Comparison of ENCODE assay signal across 18 cellular contexts in genomic region chr10:48556713-48557112, GRCh38. TPM values are rescaled to one million over a fixed set of nuclear protein-coding genes. Genes with fewer than 3 reads are reported as not detected.
A peak's percentile ranks its signal among the peaks of the same experiment; 100 is the strongest.
DNase-seq lines count a peak whose midpoint lies in the region; ATAC-seq and TF ChIP-seq lines count a peak whose summit lies in the region.
"Had no signal": no experiment of that assay in that cellular context is flagged by ENCODE, and none has a peak within 500 bp of the region (broad histone marks: within the 10 kb centered on the region; RNA-seq: fewer than 3 reads in every experiment).

No MANE protein-coding gene starts in this region.

- no TSS peak for BruUV-seq in MCF 10A (replicated peaks; lab: Mats Ljungman, UMichigan)

- no peak overlapping the region for H3K27ac ChIP-seq in heart left ventricle
- H3K27ac ChIP-seq: BLaER1 had no signal

- H3K27me3 ChIP-seq in heart left ventricle = no peaks in the 10 kb centered on the region
- H3K27me3 ChIP-seq: BLaER1 had no signal

- no peaks in the 10 kb centered on the region for H3K4me1 Mint-ChIP-seq in activated T-helper 2 cell treated with anti-CD3 and anti-CD28 coated beads, Interferon-gamma antibody, Interleukin-2, Interleukin-4, amounts not matched to agents 10 μg/mL and 5 μg/mL and 100 μg/mL, durations not matched to agents 14 hours and 24 hours and 36 hours (ENCODE audit: low read depth)
- H3K4me1 Mint-ChIP-seq in osteocyte (ENCODE audit: unreplicated experiment) = no peaks in the 10 kb centered on the region
- no peaks in the 10 kb centered on the region for H3K4me1 Mint-ChIP-seq in MCF 10A (ENCODE audit: insufficient read depth, unreplicated experiment)
- H3K4me1 Mint-ChIP-seq: CD4-positive, alpha-beta memory T cell had no signal

- H3K9me3 ChIP-seq in heart left ventricle = no peaks in the 10 kb centered on the region
- H3K9me3 ChIP-seq: BLaER1 had no signal

- H3K36me3 Mint-ChIP-seq in activated T-helper 2 cell treated with anti-CD3 and anti-CD28 coated beads, Interferon-gamma antibody, Interleukin-2, Interleukin-4, amounts not matched to agents 10 μg/mL and 5 μg/mL and 100 μg/mL, durations not matched to agents 14 hours and 24 hours and 36 hours (ENCODE audit: low read depth) = no peaks in the 10 kb centered on the region
- H3K36me3 Mint-ChIP-seq in osteocyte (ENCODE audit: unreplicated experiment) (no peaks in the 10 kb centered on the region), MCF 10A (ENCODE audit: insufficient read depth, unreplicated experiment) (no peaks in the 10 kb centered on the region)
- H3K36me3 Mint-ChIP-seq: CD4-positive, alpha-beta memory T cell had no signal

- POLR2A ChIA-PET in MCF 10A (lab: Yijun Ruan, JAX) = interaction anchor here (0.9 to 1.1 kb wide), 2 partner anchors 33 to 99 kb away, joined by 3 to 4 read pairs; no protein-coding TSS in a partner anchor

- no peak overlapping the region for H3K4me3 Mint-ChIP-seq in activated T-helper 2 cell treated with anti-CD3 and anti-CD28 coated beads, Interferon-gamma antibody, Interleukin-2, Interleukin-4, amounts not matched to agents 10 μg/mL and 5 μg/mL and 100 μg/mL, durations not matched to agents 14 hours and 24 hours and 36 hours (ENCODE audit: low read depth)
- H3K4me3 Mint-ChIP-seq in osteocyte (ENCODE audit: unreplicated experiment) (no peak overlapping the region), MCF 10A (ENCODE audit: unreplicated experiment) (no peak overlapping the region)
- H3K4me3 Mint-ChIP-seq: CD14-positive monocyte; CD4-positive, alpha-beta memory T cell; GM23338; HFFc6 had no signal

- DNase-seq in cardiac septum (ENCODE audit: low spot score) (peak; percentile 5), heart left ventricle (no peak), osteocyte (ENCODE audit: extremely low spot score, unreplicated experiment) (peak; percentile 53), GOT3 (lab: John Stamatoyannopoulos, UW) (no peak), MCF 10A (ENCODE audit: unreplicated experiment) (no peak)
- DNase-seq in activated T-helper 2 cell treated with anti-CD3 and anti-CD28 coated beads, Interferon-gamma antibody, Interleukin-2, Interleukin-4, amounts not matched to agents 10 μg/mL and 5 μg/mL and 100 μg/mL, durations not matched to agents 14 hours and 24 hours and 36 hours (ENCODE audit: low spot score) = peak; percentile 1
- DNase-seq: 8988T; CD4-positive, alpha-beta memory T cell; DMS153; DMS79; GDM1; H7; HFFc6 had no signal

- CTCF ChIA-PET in MCF 10A (lab: Yijun Ruan, JAX) = interaction anchor here (0.5 to 20.0 kb wide), 2 partner anchors 73 to 100 kb away, joined by 3 to 428 read pairs; no protein-coding TSS in a partner anchor

- H3K4me1 ChIP-seq in heart left ventricle = peaks cover 0 to 21% (median 8%) of the 10 kb centered on the region in 12 donors

- H3K4me3 ChIP-seq in heart left ventricle = no peak overlapping the region
- H3K4me3 ChIP-seq: BLaER1, GM23338 had no signal

- no peaks in the 10 kb centered on the region for H3K27me3 Mint-ChIP-seq in activated T-helper 2 cell treated with anti-CD3 and anti-CD28 coated beads, Interferon-gamma antibody, Interleukin-2, Interleukin-4, amounts not matched to agents 10 μg/mL and 5 μg/mL and 100 μg/mL, durations not matched to agents 14 hours and 24 hours and 36 hours (ENCODE audit: low read depth)
- peaks cover 8% of the 10 kb centered on the region for H3K27me3 Mint-ChIP-seq in osteocyte (ENCODE audit: unreplicated experiment)
- H3K27me3 Mint-ChIP-seq in MCF 10A (ENCODE audit: insufficient read depth, unreplicated experiment) = no peaks in the 10 kb centered on the region

- H3K36me3 ChIP-seq in heart left ventricle = peaks cover 0 to 8% (median 0%) of the 10 kb centered on the region in 9 donors
- H3K36me3 ChIP-seq: BLaER1 had no signal

- no peak for TF ChIP-seq CTCF in heart left ventricle (IDR thresholded peaks at IDR 0.05)
- TF ChIP-seq CTCF in osteocyte (IDR thresholded peaks at IDR 0.05) = no peak
- no peak for TF ChIP-seq CTCF in MCF 10A (IDR thresholded peaks at IDR 0.05; ENCODE audit: unreplicated experiment)

- no peaks in the 10 kb centered on the region for H3K9me3 Mint-ChIP-seq in activated T-helper 2 cell treated with anti-CD3 and anti-CD28 coated beads, Interferon-gamma antibody, Interleukin-2, Interleukin-4, amounts not matched to agents 10 μg/mL and 5 μg/mL and 100 μg/mL, durations not matched to agents 14 hours and 24 hours and 36 hours
- H3K9me3 Mint-ChIP-seq in osteocyte (ENCODE audit: unreplicated experiment) (no peaks in the 10 kb centered on the region), MCF 10A (ENCODE audit: unreplicated experiment) (no peaks in the 10 kb centered on the region)
- H3K9me3 Mint-ChIP-seq: CD4-positive, alpha-beta memory T cell; GM23338; HFFc6 had no signal

- TF ChIP-seq POLR2A in heart left ventricle (IDR thresholded peaks at IDR 0.05) = no peak

- no peak for ATAC-seq in heart left ventricle
- no peak for ATAC-seq in HG02642 (IDR thresholded peaks at IDR 0.05; ENCODE audit: poor library complexity, unreplicated experiment)
- ATAC-seq: HCT116 had no signal

- intact Hi-C loops in cardiac septum (cut with DNase I) = no loop called here
- intact Hi-C loops in heart left ventricle (cut with DNase I) = loop anchor here in 4 of 10 donors (5.0 to 10.0 kb wide), 4 partner anchors 179 to 608 kb away; no protein-coding TSS in a partner anchor
- intact Hi-C loops in activated T-helper 2 cell treated with anti-CD3 and anti-CD28 coated beads, Interferon-gamma antibody, Interleukin-2, Interleukin-4, amounts not matched to agents 10 μg/mL and 5 μg/mL and 100 μg/mL, durations not matched to agents 14 hours and 24 hours and 36 hours (cut with micrococcal nuclease) = no loop called here
- intact Hi-C loops in MCF 10A (cut with micrococcal nuclease) = no loop called here

- WGBS in heart left ventricle, 4 donors = 92 to 96% (median 93%) methylated on average over 6 of the region's 6 CpGs

- H3K27ac Mint-ChIP-seq in activated T-helper 2 cell treated with anti-CD3 and anti-CD28 coated beads, Interferon-gamma antibody, Interleukin-2, Interleukin-4, amounts not matched to agents 10 μg/mL and 5 μg/mL and 100 μg/mL, durations not matched to agents 14 hours and 24 hours and 36 hours = no peak overlapping the region
- no peak overlapping the region for H3K27ac Mint-ChIP-seq in osteocyte (ENCODE audit: unreplicated experiment)
- H3K27ac Mint-ChIP-seq in MCF 10A (ENCODE audit: low read depth, unreplicated experiment) = no peak overlapping the region
- H3K27ac Mint-ChIP-seq: CD14-positive monocyte; CD4-positive, alpha-beta memory T cell; GM23338 had no signal

RNA-seq across cellular contexts. Expression of gene ARHGAP22, which starts 48.2 kb away (rescaled TPM):
- total RNA-seq in cardiac septum = 4.4 TPM
- 1 to 10 TPM; 1.1 to 9.5 (median 3.2) TPM for total RNA-seq in heart left ventricle
- polyA plus RNA-seq in heart left ventricle = 1 to 10 TPM; 1.5 to 2.2 TPM
- 0.18 and 0.43 TPM in 2 replicates for total RNA-seq in activated T-helper 2 cell treated with anti-CD3 and anti-CD28 coated beads, Interferon-gamma antibody, Interleukin-2, Interleukin-4, amounts not matched to agents 10 μg/mL and 5 μg/mL and 100 μg/mL, durations not matched to agents 14 hours and 24 hours and 36 hours
- 0.64 and 1.1 TPM in 2 replicates for total RNA-seq in osteocyte
- total RNA-seq in MCF 10A (2022) = 4.0 and 6.3 TPM in 2 replicates
- polyA plus RNA-seq: CD4-positive, alpha-beta memory T cell had no signal

Comparison
In these comparisons a context has a peak if more than half of its experiments do, and no peak if none do; other contexts are left out.
1. DNase-seq: peak in cardiac septum (single experiment), activated T-helper 2 cell treated with anti-CD3 and anti-CD28 coated beads, Interferon-gamma antibody, Interleukin-2, Interleukin-4, amounts not matched to agents 10 μg/mL and 5 μg/mL and 100 μg/mL, durations not matched to agents 14 hours and 24 hours and 36 hours (single experiment) and osteocyte (single experiment); none in heart left ventricle (0 of 5), GOT3 (single experiment) and MCF 10A (single experiment).